ENCODE assay signal across 18 cellular contexts in the genomic region with DNA sequence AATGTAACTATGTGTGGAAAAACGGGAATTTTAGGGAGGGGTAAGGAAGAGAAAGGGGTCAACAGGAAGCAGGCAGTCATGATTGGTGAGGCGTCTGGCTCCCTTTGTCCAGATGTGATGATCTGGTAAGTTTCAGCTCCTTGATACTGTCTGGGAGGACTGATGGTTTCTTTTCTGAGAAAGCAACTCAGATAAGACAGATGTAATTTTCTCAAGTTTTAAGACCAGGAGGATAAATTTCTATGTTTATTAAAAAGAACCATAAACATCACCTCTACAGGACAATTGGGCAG.
DNase-seq lines count a peak whose midpoint lies in the region; ATAC-seq and TF ChIP-seq lines count a peak whose summit lies in the region.
"Had no signal": no experiment of that assay in that cellular context is flagged by ENCODE, and none has a peak within 500 bp of the region (broad histone marks: within the 10 kb centered on the region; RNA-seq: fewer than 3 reads in every experiment).

No MANE protein-coding gene starts in this region.

- H3K9me3 ChIP-seq in OCI-LY3 (ENCODE audit: insufficient read depth, low read length): no peaks in the 10 kb centered on the region

- no peaks in the 10 kb centered on the region for H3K79me2 ChIP-seq in OCI-LY3 (ENCODE audit: low read length)

- CTCF ChIA-PET in activated naive CD4-positive, alpha-beta T cell treated with anti-CD3 and anti-CD28 coated beads, Interleukin-2, amount 10 ng/mL, durations not matched to agents 7 days and 5 days (lab: Charles Lee): no interaction called here

- H2AFZ ChIP-seq in OCI-LY3 (ENCODE audit: low read depth, low read length): peak overlapping the region; percentile 69; the same call in 1 of the 2 replicates

- H3K36me3 Mint-ChIP-seq in activated naive CD4-positive, alpha-beta T cell treated with anti-CD3 and anti-CD28 coated beads, Interleukin-2, amount 10 ng/mL, durations not matched to agents 7 days and 5 days: peaks cover 20% of the 10 kb centered on the region
- H3K36me3 Mint-ChIP-seq in stimulated activated memory B cell treated with anti-CD40 and anti-IgM and Interleukin-4, amounts not matched to agents 10 μg/mL and 1 μg/mL and 100 μg/mL, for 72 hours: no peaks in the 10 kb centered on the region

- no peaks in the 10 kb centered on the region for H3K36me3 ChIP-seq in OCI-LY3 (replicated peaks; ENCODE audit: low read depth, low read length)
- H3K36me3 ChIP-seq: HAP-1, Peyer's patch had no signal

- TF ChIP-seq CTCF in OCI-LY3 (IDR thresholded peaks at IDR 0.05; ENCODE audit: low read depth, low read length): no peak
- no peak for TF ChIP-seq CTCF in foreskin fibroblast (IDR thresholded peaks at IDR 0.05; ENCODE audit: low read depth, low read length)

- ATAC-seq in stimulated activated memory B cell treated with anti-CD40 and anti-IgM and Interleukin-4, amounts not matched to agents 10 μg/mL and 1 μg/mL and 100 μg/mL, for 72 hours: no peak
- no peak for ATAC-seq in HG03521 (IDR thresholded peaks at IDR 0.05; ENCODE audit: unreplicated experiment)
- ATAC-seq: activated T-cell treated with anti-CD3 and anti-CD28 coated beads, Interleukin-2, amount 50 U/mL, for 4 hours had no signal

- H3K4me1 ChIP-seq in OCI-LY3 (ENCODE audit: low read length): peaks cover 70% of the 10 kb centered on the region

- H3K27ac Mint-ChIP-seq in activated naive CD4-positive, alpha-beta T cell treated with anti-CD3 and anti-CD28 coated beads, Interleukin-2, amount 10 ng/mL, durations not matched to agents 7 days and 5 days: peak overlapping the region; percentile 24
- H3K27ac Mint-ChIP-seq in stimulated activated memory B cell treated with anti-CD40 and anti-IgM and Interleukin-4, amounts not matched to agents 10 μg/mL and 1 μg/mL and 100 μg/mL, for 72 hours: peak overlapping the region; percentile 88

- H3K9me3 Mint-ChIP-seq in activated naive CD4-positive, alpha-beta T cell treated with anti-CD3 and anti-CD28 coated beads, Interleukin-2, amount 10 ng/mL, durations not matched to agents 7 days and 5 days: peaks cover 22% of the 10 kb centered on the region
- no peaks in the 10 kb centered on the region for H3K9me3 Mint-ChIP-seq in stimulated activated memory B cell treated with anti-CD40 and anti-IgM and Interleukin-4, amounts not matched to agents 10 μg/mL and 1 μg/mL and 100 μg/mL, for 72 hours
- H3K9me3 Mint-ChIP-seq: activated T-cell treated with anti-CD3 and anti-CD28 coated beads, Interleukin-2, amount 50 U/mL, for 4 hours had no signal

- DNase-seq in activated naive CD4-positive, alpha-beta T cell treated with anti-CD3 and anti-CD28 coated beads, Interleukin-2, amount 10 ng/mL, durations not matched to agents 7 days and 5 days: no peak
- no peak for DNase-seq in activated naive CD4-positive, alpha-beta T cell treated with Interleukin-2 at 50 U/mL for 16 hours
- no peak for DNase-seq in epithelial cell of prostate (ENCODE audit: low read depth, low spot score)
- no peak for DNase-seq in foreskin fibroblast
- no peak for DNase-seq in medulla oblongata (ENCODE audit: extremely low spot score)
- DNase-seq: activated CD4-positive, alpha-beta T cell treated with anti-CD3 and anti-CD28 coated beads for 48 hours; activated T-cell treated with anti-CD3 and anti-CD28 coated beads, Interleukin-2, amount 50 U/mL, for 4 hours; anterior cingulate cortex; NCI-H187; NCI-H510A treated with DMSO at 0.1 percent for 48 hours; Peyer's patch; stimulated activated naive CD4-positive, alpha-beta T cell treated with Interleukin-2 at 50 U/mL for 16 hours had no signal

- H3K27me3 Mint-ChIP-seq in activated naive CD4-positive, alpha-beta T cell treated with anti-CD3 and anti-CD28 coated beads, Interleukin-2, amount 10 ng/mL, durations not matched to agents 7 days and 5 days: no peaks in the 10 kb centered on the region
- H3K27me3 Mint-ChIP-seq in stimulated activated memory B cell treated with anti-CD40 and anti-IgM and Interleukin-4, amounts not matched to agents 10 μg/mL and 1 μg/mL and 100 μg/mL, for 72 hours: no peaks in the 10 kb centered on the region

- H3K4me2 ChIP-seq in OCI-LY3 (ENCODE audit: low read length): peak overlapping the region; percentile 54

- peak overlapping the region; percentile 37; the same call in 1 of the 2 replicates for H3K9ac ChIP-seq in OCI-LY3 (ENCODE audit: low read length)

- H3K27ac ChIP-seq in OCI-LY3 (ENCODE audit: low read length) (peak overlapping the region; percentile 97; the same call in 1 of the 2 replicates), epithelial cell of prostate (peak overlapping the region; percentile 99)
- H3K27ac ChIP-seq: coronary artery had no signal

- no peak overlapping the region for H3K4me3 Mint-ChIP-seq in activated naive CD4-positive, alpha-beta T cell treated with anti-CD3 and anti-CD28 coated beads, Interleukin-2, amount 10 ng/mL, durations not matched to agents 7 days and 5 days
- no peak overlapping the region for H3K4me3 Mint-ChIP-seq in stimulated activated memory B cell treated with anti-CD40 and anti-IgM and Interleukin-4, amounts not matched to agents 10 μg/mL and 1 μg/mL and 100 μg/mL, for 72 hours
- H3K4me3 Mint-ChIP-seq: activated T-cell treated with anti-CD3 and anti-CD28 coated beads, Interleukin-2, amount 50 U/mL, for 4 hours; T-helper 1 cell treated with Interleukin-12 subunit alpha and Interleukin-12 subunit beta and Interleukin-4 antibody, amounts not matched to agents 30 μg/mL and 1 μg/mL, for 36 hours had no signal

- H3K4me1 Mint-ChIP-seq in activated naive CD4-positive, alpha-beta T cell treated with anti-CD3 and anti-CD28 coated beads, Interleukin-2, amount 10 ng/mL, durations not matched to agents 7 days and 5 days: peaks cover 54% of the 10 kb centered on the region
- H3K4me1 Mint-ChIP-seq in stimulated activated memory B cell treated with anti-CD40 and anti-IgM and Interleukin-4, amounts not matched to agents 10 μg/mL and 1 μg/mL and 100 μg/mL, for 72 hours: peaks cover 47% of the 10 kb centered on the region

- H3K4me3 ChIP-seq in OCI-LY3 (ENCODE audit: low read length) (no peak overlapping the region; the same call in 1 of the 2 replicates), foreskin fibroblast (ENCODE audit: low read depth in 1 of 2, low read length in 2 of 2) (no peak overlapping the region)
- H3K4me3 ChIP-seq: coronary artery, HAP-1, Peyer's patch had no signal

- no peaks in the 10 kb centered on the region for H3K27me3 ChIP-seq in OCI-LY3 (ENCODE audit: low read depth, low read length)
- H3K27me3 ChIP-seq: Peyer's patch had no signal

- no peaks in the 10 kb centered on the region for H4K20me1 ChIP-seq in OCI-LY3 (ENCODE audit: insufficient read depth, low read length)
